Comparison of ENCODE assay signal across 2 cellular contexts in the genomic region with DNA sequence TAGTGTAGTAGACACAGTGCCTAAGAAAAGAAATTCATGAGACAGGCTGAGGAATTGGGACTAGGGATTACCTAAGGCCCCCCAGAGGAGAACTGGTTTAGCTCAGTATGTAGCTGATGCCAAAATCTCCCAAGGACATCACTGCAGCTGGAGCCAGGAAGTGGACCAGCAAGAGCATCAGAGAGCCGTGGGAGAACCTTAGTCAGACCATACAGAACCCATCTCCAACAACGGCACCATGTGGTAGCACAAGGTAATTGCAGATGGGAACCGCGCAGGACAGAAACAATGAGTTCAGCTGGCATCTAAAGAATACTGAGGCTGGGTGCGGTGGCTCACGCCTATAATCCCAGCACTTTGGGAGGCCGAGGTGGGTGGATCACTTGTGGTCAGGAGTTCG.
TF ChIP-seq lines count a peak whose summit lies in the region.

No MANE protein-coding gene starts in this region.

TF ChIP-seq in WTC11, 78 proteins besides CTCF, POLR2A, EP300 and RAD21 (continued from another document):
- TF ChIP-seq, protein P1, sequence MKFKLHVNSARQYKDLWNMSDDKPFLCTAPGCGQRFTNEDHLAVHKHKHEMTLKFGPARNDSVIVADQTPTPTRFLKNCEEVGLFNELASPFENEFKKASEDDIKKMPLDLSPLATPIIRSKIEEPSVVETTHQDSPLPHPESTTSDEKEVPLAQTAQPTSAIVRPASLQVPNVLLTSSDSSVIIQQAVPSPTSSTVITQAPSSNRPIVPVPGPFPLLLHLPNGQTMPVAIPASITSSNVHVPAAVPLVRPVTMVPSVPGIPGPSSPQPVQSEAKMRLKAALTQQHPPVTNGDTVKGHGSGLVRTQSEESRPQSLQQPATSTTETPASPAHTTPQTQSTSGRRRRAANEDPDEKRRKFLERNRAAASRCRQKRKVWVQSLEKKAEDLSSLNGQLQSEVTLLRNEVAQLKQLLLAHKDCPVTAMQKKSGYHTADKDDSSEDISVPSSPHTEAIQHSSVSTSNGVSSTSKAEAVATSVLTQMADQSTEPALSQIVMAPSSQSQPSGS (CRISPR knock-in tag; IDR thresholded peaks at IDR 0.05; ENCODE audit: borderline replicate concordance, low read depth): no peak
TF ChIP-seq in WTC11: peak in this region for 0.

TF ChIP-seq in liver, 16 proteins besides CTCF, POLR2A, EP300 and RAD21 (continued from another document):
- TF ChIP-seq, protein P2, sequence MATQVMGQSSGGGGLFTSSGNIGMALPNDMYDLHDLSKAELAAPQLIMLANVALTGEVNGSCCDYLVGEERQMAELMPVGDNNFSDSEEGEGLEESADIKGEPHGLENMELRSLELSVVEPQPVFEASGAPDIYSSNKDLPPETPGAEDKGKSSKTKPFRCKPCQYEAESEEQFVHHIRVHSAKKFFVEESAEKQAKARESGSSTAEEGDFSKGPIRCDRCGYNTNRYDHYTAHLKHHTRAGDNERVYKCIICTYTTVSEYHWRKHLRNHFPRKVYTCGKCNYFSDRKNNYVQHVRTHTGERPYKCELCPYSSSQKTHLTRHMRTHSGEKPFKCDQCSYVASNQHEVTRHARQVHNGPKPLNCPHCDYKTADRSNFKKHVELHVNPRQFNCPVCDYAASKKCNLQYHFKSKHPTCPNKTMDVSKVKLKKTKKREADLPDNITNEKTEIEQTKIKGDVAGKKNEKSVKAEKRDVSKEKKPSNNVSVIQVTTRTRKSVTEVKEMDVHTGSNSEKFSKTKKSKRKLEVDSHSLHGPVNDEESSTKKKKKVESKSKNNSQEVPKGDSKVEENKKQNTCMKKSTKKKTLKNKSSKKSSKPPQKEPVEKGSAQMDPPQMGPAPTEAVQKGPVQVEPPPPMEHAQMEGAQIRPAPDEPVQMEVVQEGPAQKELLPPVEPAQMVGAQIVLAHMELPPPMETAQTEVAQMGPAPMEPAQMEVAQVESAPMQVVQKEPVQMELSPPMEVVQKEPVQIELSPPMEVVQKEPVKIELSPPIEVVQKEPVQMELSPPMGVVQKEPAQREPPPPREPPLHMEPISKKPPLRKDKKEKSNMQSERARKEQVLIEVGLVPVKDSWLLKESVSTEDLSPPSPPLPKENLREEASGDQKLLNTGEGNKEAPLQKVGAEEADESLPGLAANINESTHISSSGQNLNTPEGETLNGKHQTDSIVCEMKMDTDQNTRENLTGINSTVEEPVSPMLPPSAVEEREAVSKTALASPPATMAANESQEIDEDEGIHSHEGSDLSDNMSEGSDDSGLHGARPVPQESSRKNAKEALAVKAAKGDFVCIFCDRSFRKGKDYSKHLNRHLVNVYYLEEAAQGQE (IDR thresholded peaks at IDR 0.05): no peak
- TF ChIP-seq RXRA (IDR thresholded peaks at IDR 0.05): no peak
- TF ChIP-seq JUND (IDR thresholded peaks at IDR 0.05): no peak
- TF ChIP-seq FOXA1 (IDR thresholded peaks at IDR 0.05): no peak
- TF ChIP-seq EGR1 (IDR thresholded peaks at IDR 0.05; ENCODE audit: low read depth in 2 of 2): no peak
- TF ChIP-seq NR2F2 (IDR thresholded peaks at IDR 0.05): no peak
- TF ChIP-seq FOXA2 (IDR thresholded peaks at IDR 0.05): no peak
- TF ChIP-seq, protein P3, sequence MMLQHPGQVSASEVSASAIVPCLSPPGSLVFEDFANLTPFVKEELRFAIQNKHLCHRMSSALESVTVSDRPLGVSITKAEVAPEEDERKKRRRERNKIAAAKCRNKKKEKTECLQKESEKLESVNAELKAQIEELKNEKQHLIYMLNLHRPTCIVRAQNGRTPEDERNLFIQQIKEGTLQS (IDR thresholded peaks at IDR 0.05): no peak
- no peak for TF ChIP-seq YY1 (IDR thresholded peaks at IDR 0.05)
